8 cellular contexts compared by ENCODE assay signal in genomic region chrX:276588-277171, GRCh38. TPM values are rescaled to one million over a fixed set of nuclear protein-coding genes. Genes with fewer than 3 reads are reported as not detected.
DNase-seq lines count a peak whose midpoint lies in the region; ATAC-seq and TF ChIP-seq lines count a peak whose summit lies in the region.

No MANE protein-coding gene starts in this region.

- peaks cover 17% of the 10 kb centered on the region for H3K27me3 Mint-ChIP-seq in endothelial cell (ENCODE audit: unreplicated experiment)

- H3K27ac Mint-ChIP-seq in endothelial cell (ENCODE audit: unreplicated experiment): no peak overlapping the region

- H3K36me3 ChIP-seq in RWPE2 (ENCODE audit: low read depth): no peaks in the 10 kb centered on the region
- H3K36me3 ChIP-seq in muscle layer of duodenum (ENCODE audit: control insufficient read depth in 1 of 2, insufficient read depth in 2 of 2, low read length in 2 of 2): no peaks in the 10 kb centered on the region

- H3K4me3 ChIP-seq in RWPE2 (ENCODE audit: severe bottlenecking) (peak overlapping the region; percentile 53), muscle layer of duodenum (ENCODE audit: low read depth in 1 of 2, low read length in 2 of 2) (peak overlapping the region; percentile 55 to 67)

- H3K4me1 Mint-ChIP-seq in endothelial cell (ENCODE audit: unreplicated experiment): peaks cover 14% of the 10 kb centered on the region

- ATAC-seq in HG02571 (IDR thresholded peaks at IDR 0.05; ENCODE audit: unreplicated experiment) (peak; percentile 46), RWPE2 (ENCODE audit: low read depth) (peak; percentile 85)

- no peaks in the 10 kb centered on the region for H3K9me3 Mint-ChIP-seq in endothelial cell (ENCODE audit: unreplicated experiment)

- peaks cover 5% of the 10 kb centered on the region for H3K36me3 Mint-ChIP-seq in endothelial cell (ENCODE audit: low read depth, unreplicated experiment)

- H3K9me3 ChIP-seq in RWPE2 (ENCODE audit: severe bottlenecking): no peaks in the 10 kb centered on the region
- H3K9me3 ChIP-seq in muscle layer of duodenum (ENCODE audit: control insufficient read depth in 1 of 2, low read length in 2 of 2): no peaks in the 10 kb centered on the region

- H3K27ac ChIP-seq in RWPE2 (ENCODE audit: poor library complexity, severe bottlenecking) (no peak overlapping the region), muscle layer of duodenum (ENCODE audit: low read length) (no peak overlapping the region)

- H3K4me1 ChIP-seq in RWPE2 (ENCODE audit: insufficient read depth, poor library complexity, severe bottlenecking): no peaks in the 10 kb centered on the region
- H3K4me1 ChIP-seq in muscle layer of duodenum (ENCODE audit: control insufficient read depth in 1 of 2, insufficient read depth in 2 of 2, low read length in 2 of 2): peaks cover 0 to 22% of the 10 kb centered on the region in 2 donors

- H3K27me3 ChIP-seq in RWPE2 (ENCODE audit: insufficient read depth, poor library complexity, severe bottlenecking) (no peaks in the 10 kb centered on the region), muscle layer of duodenum (ENCODE audit: low read depth, low read length) (no peaks in the 10 kb centered on the region)

- TF ChIP-seq CTCF in RWPE2 (IDR thresholded peaks at IDR 0.05; ENCODE audit: poor library complexity, severe bottlenecking) (no peak), endothelial cell (IDR thresholded peaks at IDR 0.05; ENCODE audit: unreplicated experiment) (no peak)

- DNase-seq in ELR (ENCODE audit: low read depth): peak; percentile 93
- DNase-seq in RWPE2 (ENCODE audit: low spot score): peak; percentile 84
- DNase-seq in endothelial cell (ENCODE audit: low spot score): peak; percentile 31
- no peak for DNase-seq in occipital lobe (lab: John Stamatoyannopoulos, UW)
- DNase-seq in C1 segment of cervical spinal cord (lab: John Stamatoyannopoulos, UW): no peak
- no peak for DNase-seq in NCI-H1436 (lab: John Stamatoyannopoulos, UW)

- H3K4me3 Mint-ChIP-seq in endothelial cell (ENCODE audit: unreplicated experiment): peak overlapping the region; percentile 79

RNA-seq across cellular contexts. Expression of gene PLCXD1, which starts 4.5 kb away (rescaled TPM):
- total RNA-seq in endothelial cell (ENCODE audit: unreplicated experiment) (21.7 TPM), occipital lobe (16.2 TPM)

RNA-seq across cellular contexts. Expression of gene GTPBP6, which starts 41.9 kb away (rescaled TPM):
- total RNA-seq in endothelial cell (ENCODE audit: unreplicated experiment) (47.2 TPM), occipital lobe (15.0 TPM)

Comparison
In these comparisons a context has a peak if more than half of its experiments do, and no peak if none do; other contexts are left out.
1. DNase-seq: peak in ELR (single experiment), RWPE2 (single experiment) and endothelial cell (single experiment); none in occipital lobe (single experiment), C1 segment of cervical spinal cord (0 of 14) and NCI-H1436 (single experiment).